ENCODE assay signal across 8 cellular contexts in genomic region chr1:27724961-27725373, GRCh38. TPM values are rescaled to one million over a fixed set of nuclear protein-coding genes. Genes with fewer than 3 reads are reported as not detected.
DNase-seq lines count a peak whose midpoint lies in the region; ATAC-seq and TF ChIP-seq lines count a peak whose summit lies in the region.

No MANE protein-coding gene starts in this region.

- H3K27me3 ChIP-seq in right atrium auricular region (no peaks in the 10 kb centered on the region), skeletal muscle satellite cell (ENCODE audit: control insufficient read depth, insufficient read depth, low read length) (peaks cover 5% of the 10 kb centered on the region)

- peak overlapping the region; percentile 11 to 96 for H3K4me3 ChIP-seq in right atrium auricular region
- peak overlapping the region; percentile 69 for H3K4me3 ChIP-seq in skeletal muscle satellite cell (ENCODE audit: low read length)

- no peak for TF ChIP-seq CTCF in right atrium auricular region (IDR thresholded peaks at IDR 0.05)

- peak overlapping the region; percentile 99 for H3K27ac Mint-ChIP-seq in activated naive CD4-positive, alpha-beta T cell treated with anti-CD3 and anti-CD28 coated beads, Interleukin-2, amount 50 U/mL, for 72 hours

- peak overlapping the region; percentile 65 for H3K9ac ChIP-seq in skeletal muscle satellite cell (ENCODE audit: low read depth, low read length)

- H3K36me3 Mint-ChIP-seq in activated naive CD4-positive, alpha-beta T cell treated with anti-CD3 and anti-CD28 coated beads, Interleukin-2, amount 50 U/mL, for 72 hours = peaks cover 0 to 4% of the 10 kb centered on the region in 2 donors

- H3K4me1 ChIP-seq in right atrium auricular region = peaks cover 0 to 21% of the 10 kb centered on the region in 2 donors
- peaks cover 16% of the 10 kb centered on the region for H3K4me1 ChIP-seq in skeletal muscle satellite cell (ENCODE audit: control insufficient read depth, insufficient read depth, low read length)

- H3K27ac ChIP-seq in right atrium auricular region = peak overlapping the region; percentile 78 to 87

- ATAC-seq in activated naive CD4-positive, alpha-beta T cell treated with anti-CD3 and anti-CD28 coated beads, Interleukin-2, amount 50 U/mL, for 72 hours = no peak
- ATAC-seq in HG02759 (IDR thresholded peaks at IDR 0.05; ENCODE audit: unreplicated experiment) = no peak

- H3K4me2 ChIP-seq in skeletal muscle satellite cell (ENCODE audit: low read length) = peak overlapping the region; percentile 82

- no peaks in the 10 kb centered on the region for H3K9me3 ChIP-seq in right atrium auricular region
- H3K9me3 ChIP-seq in skeletal muscle satellite cell (replicated peaks; ENCODE audit: low read length) = no peaks in the 10 kb centered on the region

- H3K9me3 Mint-ChIP-seq in activated naive CD4-positive, alpha-beta T cell treated with anti-CD3 and anti-CD28 coated beads, Interleukin-2, amount 50 U/mL, for 72 hours = no peaks in the 10 kb centered on the region

- DNase-seq in DMS79 treated with DMSO at 0.1 percent for 48 hours (lab: John Stamatoyannopoulos, UW) = peak; percentile 83
- peak; percentile 44 for DNase-seq in NCI-H1417 treated with DMSO at 0.1 percent for 48 hours (lab: John Stamatoyannopoulos, UW)
- DNase-seq in activated naive CD4-positive, alpha-beta T cell treated with anti-CD3 and anti-CD28 coated beads, Interleukin-2, amount 50 U/mL, for 72 hours (ENCODE audit: low spot score in 2 of 2) = peak in 1 of 2 donors; percentile 55
- DNase-seq in right atrium auricular region (ENCODE audit: low spot score) = peak; percentile 60
- DNase-seq in stimulated activated naive CD4-positive, alpha-beta T cell (lab: John Stamatoyannopoulos, UW) = no peak
- DNase-seq in medulla oblongata (ENCODE audit: extremely low spot score) = no peak

- H3K36me3 ChIP-seq in right atrium auricular region = peaks cover 7% of the 10 kb centered on the region
- no peaks in the 10 kb centered on the region for H3K36me3 ChIP-seq in skeletal muscle satellite cell (ENCODE audit: insufficient read depth, low read length)

RNA-seq across cellular contexts. Expression of gene FAM76A, which starts 0.8 kb away (rescaled TPM):
- total RNA-seq in activated naive CD4-positive, alpha-beta T cell treated with anti-CD3 and anti-CD28 coated beads, Interleukin-2, amount 50 U/mL, for 72 hours = 10 to 100 TPM in 1 of 2 donors, 1 to 10 TPM in 1; 5.7 to 10.4 TPM
- 10 to 100 TPM in 1 of 2 donors, 1 to 10 TPM in 1; 9.8 to 11.3 TPM for total RNA-seq in right atrium auricular region
- total RNA-seq in skeletal muscle satellite cell (2012; rRNA removed) = 9.6 and 11.1 TPM in 2 replicates

RNA-seq across cellular contexts. Expression of gene STX12, which starts 48.1 kb away (rescaled TPM):
- 10 to 100 TPM; 35.2 to 41.0 TPM for total RNA-seq in activated naive CD4-positive, alpha-beta T cell treated with anti-CD3 and anti-CD28 coated beads, Interleukin-2, amount 50 U/mL, for 72 hours
- total RNA-seq in right atrium auricular region = 10 to 100 TPM; 24.6 to 31.6 TPM
- total RNA-seq in skeletal muscle satellite cell (2012; rRNA removed) = 43.1 and 48.3 TPM in 2 replicates

RNA-seq across cellular contexts. Expression of gene IFI6, which starts 53.0 kb away (rescaled TPM):
- total RNA-seq in activated naive CD4-positive, alpha-beta T cell treated with anti-CD3 and anti-CD28 coated beads, Interleukin-2, amount 50 U/mL, for 72 hours = 100 to 1,000 TPM in 1 of 2 donors, 10 to 100 TPM in 1; 55.4 to 110 TPM
- total RNA-seq in right atrium auricular region = 10 to 100 TPM; 40.2 to 43.3 TPM
- 12.4 and 62.0 TPM in 2 replicates for total RNA-seq in skeletal muscle satellite cell (2012; rRNA removed)

Comparison
In these comparisons a context has a peak if more than half of its experiments do, and no peak if none do; other contexts are left out.
1. DNase-seq: peak in DMS79 treated with DMSO at 0.1 percent for 48 hours (single experiment), NCI-H1417 treated with DMSO at 0.1 percent for 48 hours (single experiment) and right atrium auricular region (single experiment); none in stimulated activated naive CD4-positive, alpha-beta T cell (0 of 6) and medulla oblongata (single experiment).